In genomic region chr10:69571618-69572158, GRCh38 we compare ENCODE assay signal across 13 cellular contexts. TPM values are rescaled to one million over a fixed set of nuclear protein-coding genes. Genes with fewer than 3 reads are reported as not detected.
DNase-seq lines count a peak whose midpoint lies in the region; ATAC-seq and TF ChIP-seq lines count a peak whose summit lies in the region.
"Had no signal": no experiment of that assay in that cellular context is flagged by ENCODE, and none has a peak within 500 bp of the region (broad histone marks: within the 10 kb centered on the region; RNA-seq: fewer than 3 reads in every experiment).

No MANE protein-coding gene starts in this region.

- no peak overlapping the region for H3K9ac ChIP-seq in iPS-15b (ENCODE audit: low read depth, low read length)

- no peaks in the 10 kb centered on the region for H3K36me3 ChIP-seq in iPS-15b (ENCODE audit: control insufficient read depth, insufficient read depth, low read length)
- H3K36me3 ChIP-seq: MG63 had no signal

- peak overlapping the region; percentile 58 for H3K4me3 ChIP-seq in iPS-15b (ENCODE audit: low read depth, low read length)
- H3K4me3 ChIP-seq: MG63 had no signal

- TF ChIP-seq CTCF in WTC11 (IDR thresholded peaks at IDR 0.05): no peak

- peaks cover 27% of the 10 kb centered on the region for H3K4me1 Mint-ChIP-seq in activated naive CD4-positive, alpha-beta T cell treated with anti-CD3 and anti-CD28 coated beads, Interleukin-2, amount 50 U/mL, for 24 hours
- H3K4me1 Mint-ChIP-seq in WTC11: peaks cover 69% of the 10 kb centered on the region
- peaks cover 48% of the 10 kb centered on the region for H3K4me1 Mint-ChIP-seq in stimulated activated naive CD8-positive, alpha-beta T cell treated with anti-CD3 and anti-CD28 coated beads, Interleukin-15, amount 100 ng/mL, for 72 hours

- H3K4me3 Mint-ChIP-seq in activated naive CD4-positive, alpha-beta T cell treated with anti-CD3 and anti-CD28 coated beads, Interleukin-2, amount 50 U/mL, for 24 hours: peak overlapping the region; percentile 80
- peak overlapping the region; percentile 88 for H3K4me3 Mint-ChIP-seq in WTC11
- H3K4me3 Mint-ChIP-seq in stimulated activated naive CD8-positive, alpha-beta T cell treated with anti-CD3 and anti-CD28 coated beads, Interleukin-15, amount 100 ng/mL, for 72 hours: peak overlapping the region; percentile 49 to 78

- H3K9me3 ChIP-seq in iPS-15b (ENCODE audit: control insufficient read depth, insufficient read depth, low read length): no peaks in the 10 kb centered on the region
- H3K9me3 ChIP-seq: MG63 had no signal

- ATAC-seq in WTC11: no peak
- no peak for ATAC-seq in stimulated activated naive CD8-positive, alpha-beta T cell treated with anti-CD3 and anti-CD28 coated beads, Interleukin-15, amount 100 ng/mL, for 72 hours

- H3K9me3 Mint-ChIP-seq in activated naive CD4-positive, alpha-beta T cell treated with anti-CD3 and anti-CD28 coated beads, Interleukin-2, amount 50 U/mL, for 24 hours: no peaks in the 10 kb centered on the region
- no peaks in the 10 kb centered on the region for H3K9me3 Mint-ChIP-seq in WTC11
- H3K9me3 Mint-ChIP-seq in stimulated activated naive CD8-positive, alpha-beta T cell treated with anti-CD3 and anti-CD28 coated beads, Interleukin-15, amount 100 ng/mL, for 72 hours: no peaks in the 10 kb centered on the region

- H3K27me3 Mint-ChIP-seq in activated naive CD4-positive, alpha-beta T cell treated with anti-CD3 and anti-CD28 coated beads, Interleukin-2, amount 50 U/mL, for 24 hours: peaks cover 61% of the 10 kb centered on the region
- peaks cover 100% of the 10 kb centered on the region for H3K27me3 Mint-ChIP-seq in WTC11 (ENCODE audit: low read depth)
- peaks cover 100% of the 10 kb centered on the region for H3K27me3 Mint-ChIP-seq in stimulated activated naive CD8-positive, alpha-beta T cell treated with anti-CD3 and anti-CD28 coated beads, Interleukin-15, amount 100 ng/mL, for 72 hours

- POLR2A ChIA-PET in WTC11 (lab: Charles Lee): no interaction called here

- DNase-seq in activated naive CD4-positive, alpha-beta T cell treated with Interleukin-2 at 50 U/mL for 16 hours: no peak
- DNase-seq in WTC11 (ENCODE audit: low spot score) (no peak), NCI-H526 treated with DMSO at 0.1 percent for 48 hours (lab: John Stamatoyannopoulos, UW) (no peak), midbrain (lab: John Stamatoyannopoulos, UW) (no peak), HUDEP-2 (lab: John Stamatoyannopoulos, UW; ENCODE audit: unreplicated experiment in 76 of 76) (no peak)
- DNase-seq in stimulated activated naive CD8-positive, alpha-beta T cell treated with anti-CD3 and anti-CD28 coated beads, Interleukin-15, amount 100 ng/mL, for 72 hours: no peak
- DNase-seq: AML-193, GDM1 had no signal

- CTCF ChIA-PET in WTC11 (lab: Charles Lee): interaction anchor here (0.9 to 10.1 kb wide), 5 partner anchors 56 to 164 kb away, joined by 4 to 117 read pairs (median 7); no protein-coding TSS in a partner anchor

- H3K27me3 ChIP-seq in iPS-15b (ENCODE audit: control insufficient read depth, insufficient read depth, low read length): peaks cover 98% of the 10 kb centered on the region

- H3K4me1 ChIP-seq in iPS-15b (ENCODE audit: control insufficient read depth, insufficient read depth, low read length): peaks cover 42% of the 10 kb centered on the region

- H3K36me3 Mint-ChIP-seq in activated naive CD4-positive, alpha-beta T cell treated with anti-CD3 and anti-CD28 coated beads, Interleukin-2, amount 50 U/mL, for 24 hours: no peaks in the 10 kb centered on the region
- no peaks in the 10 kb centered on the region for H3K36me3 Mint-ChIP-seq in WTC11

- H3K27ac Mint-ChIP-seq in activated naive CD4-positive, alpha-beta T cell treated with anti-CD3 and anti-CD28 coated beads, Interleukin-2, amount 50 U/mL, for 24 hours: no peak overlapping the region
- no peak overlapping the region for H3K27ac Mint-ChIP-seq in WTC11
- peak overlapping the region in 1 of 2 donors; percentile 95 for H3K27ac Mint-ChIP-seq in stimulated activated naive CD8-positive, alpha-beta T cell treated with anti-CD3 and anti-CD28 coated beads, Interleukin-15, amount 100 ng/mL, for 72 hours

TF ChIP-seq in WTC11, 78 proteins besides CTCF, POLR2A, EP300 and RAD21:
- TF ChIP-seq ERG (CRISPR knock-in tag; IDR thresholded peaks at IDR 0.05): no peak
- no peak for TF ChIP-seq ELF4 (CRISPR knock-in tag; IDR thresholded peaks at IDR 0.05; ENCODE audit: low read depth)
- TF ChIP-seq NR2C2 (CRISPR knock-in tag; IDR thresholded peaks at IDR 0.05): no peak
- no peak for TF ChIP-seq PRDM15 (CRISPR knock-in tag; IDR thresholded peaks at IDR 0.05)
- TF ChIP-seq TEAD4 (CRISPR knock-in tag; IDR thresholded peaks at IDR 0.05): no peak
- peak; percentile 40; the same call in 1 of the 2 replicates for TF ChIP-seq MAX (CRISPR knock-in tag; IDR thresholded peaks at IDR 0.05)

RNA-seq across cellular contexts. Expression of gene NEUROG3, which starts 1.5 kb away (rescaled TPM):
- 1.9 to 2.4 TPM (median 2.0 TPM) in 3 replicates for total RNA-seq in WTC11 (2021)
- total RNA-seq: H4, kidney epithelial cell had no signal

RNA-seq across cellular contexts. Expression of gene FAM241B, which starts 58.4 kb away (rescaled TPM):
- 24.4 to 28.9 TPM (median 26.9 TPM) in 3 replicates for total RNA-seq in WTC11 (2021)
